Comparison of ENCODE assay signal across 2 cellular contexts in genomic region chr10:108130575-108130974, GRCh38.
TF ChIP-seq lines count a peak whose summit lies in the region.

No MANE protein-coding gene starts in this region.

TF ChIP-seq in GM23338, 12 proteins besides CTCF, POLR2A, EP300 and RAD21:
- no peak for TF ChIP-seq ZNF114 (CRISPR knock-in tag; IDR thresholded peaks at IDR 0.05)
- TF ChIP-seq EZH2 (IDR thresholded peaks at IDR 0.05; ENCODE audit: low read depth, unreplicated experiment) = no peak
- TF ChIP-seq JUNB (IDR thresholded peaks at IDR 0.05; ENCODE audit: unreplicated experiment) = no peak
- TF ChIP-seq ETS1 (IDR thresholded peaks at IDR 0.05) = no peak
- TF ChIP-seq CREB1 (CRISPR knock-in tag; IDR thresholded peaks at IDR 0.05; ENCODE audit: low read depth) = no peak
- no peak for TF ChIP-seq REST (IDR thresholded peaks at IDR 0.05; ENCODE audit: unreplicated experiment)
TF ChIP-seq in GM23338: peak in this region for 0.

TF ChIP-seq in GM12878, 131 proteins besides CTCF, POLR2A, EP300 and RAD21:
- TF ChIP-seq RELA (IDR thresholded peaks at IDR 0.05; ENCODE audit: borderline replicate concordance, partially characterized antibody) = no peak
- TF ChIP-seq RAD51 (IDR thresholded peaks at IDR 0.05) = no peak
- TF ChIP-seq SREBF2 (IDR thresholded peaks at IDR 0.05; ENCODE audit: low read length) = no peak
- TF ChIP-seq CBX3 (IDR thresholded peaks at IDR 0.05; ENCODE audit: borderline replicate concordance, low read depth) = no peak
- TF ChIP-seq IRF5 (IDR thresholded peaks at IDR 0.05; ENCODE audit: borderline replicate concordance) = no peak
- no peak for TF ChIP-seq SMC3 (IDR thresholded peaks at IDR 0.05; ENCODE audit: borderline replicate concordance, low read length)
- TF ChIP-seq CREB1 (IDR thresholded peaks at IDR 0.05; ENCODE audit: low read depth) = no peak
- TF ChIP-seq SMAD1 (IDR thresholded peaks at IDR 0.05; ENCODE audit: low read depth, partially characterized antibody) = no peak
- no peak for TF ChIP-seq USF1 (IDR thresholded peaks at IDR 0.05; ENCODE audit: borderline replicate concordance, extremely low read length, insufficient read depth, low read depth, low read length)
- TF ChIP-seq PAX8 (IDR thresholded peaks at IDR 0.05) = no peak
- no peak for TF ChIP-seq FOXM1 (IDR thresholded peaks at IDR 0.05; ENCODE audit: low read depth, low read length)
- no peak for TF ChIP-seq PML (IDR thresholded peaks at IDR 0.05; ENCODE audit: low read length)
- TF ChIP-seq E2F4 (IDR thresholded peaks at IDR 0.05; ENCODE audit: low read depth, low read length) = no peak
- TF ChIP-seq EZH2 (IDR thresholded peaks at IDR 0.05; ENCODE audit: borderline replicate concordance, control insufficient read depth, low read depth, low read length) = no peak
- TF ChIP-seq DPF2 (IDR thresholded peaks at IDR 0.05) = no peak
- TF ChIP-seq TCF7 (IDR thresholded peaks at IDR 0.05; ENCODE audit: borderline replicate concordance) = no peak
- no peak for TF ChIP-seq NFXL1 (IDR thresholded peaks at IDR 0.05; ENCODE audit: borderline replicate concordance)
- TF ChIP-seq MYC (IDR thresholded peaks at IDR 0.05; ENCODE audit: insufficient read depth, insufficient read length, insufficient replicate concordance, low read length, severe bottlenecking) = no peak
- TF ChIP-seq ETV6 (conservative IDR thresholded peaks at IDR 0.05 in 1 of 2, IDR thresholded peaks at IDR 0.05 in 1 of 2; ENCODE audit: borderline replicate concordance in 1 of 2, low read depth in 1 of 2) = no peak
- TF ChIP-seq HSF1 (IDR thresholded peaks at IDR 0.05; ENCODE audit: low read depth, low read length) = no peak
TF ChIP-seq in GM12878: peak in this region for 0.
